17 cellular contexts compared by ENCODE assay signal in the genomic region with DNA sequence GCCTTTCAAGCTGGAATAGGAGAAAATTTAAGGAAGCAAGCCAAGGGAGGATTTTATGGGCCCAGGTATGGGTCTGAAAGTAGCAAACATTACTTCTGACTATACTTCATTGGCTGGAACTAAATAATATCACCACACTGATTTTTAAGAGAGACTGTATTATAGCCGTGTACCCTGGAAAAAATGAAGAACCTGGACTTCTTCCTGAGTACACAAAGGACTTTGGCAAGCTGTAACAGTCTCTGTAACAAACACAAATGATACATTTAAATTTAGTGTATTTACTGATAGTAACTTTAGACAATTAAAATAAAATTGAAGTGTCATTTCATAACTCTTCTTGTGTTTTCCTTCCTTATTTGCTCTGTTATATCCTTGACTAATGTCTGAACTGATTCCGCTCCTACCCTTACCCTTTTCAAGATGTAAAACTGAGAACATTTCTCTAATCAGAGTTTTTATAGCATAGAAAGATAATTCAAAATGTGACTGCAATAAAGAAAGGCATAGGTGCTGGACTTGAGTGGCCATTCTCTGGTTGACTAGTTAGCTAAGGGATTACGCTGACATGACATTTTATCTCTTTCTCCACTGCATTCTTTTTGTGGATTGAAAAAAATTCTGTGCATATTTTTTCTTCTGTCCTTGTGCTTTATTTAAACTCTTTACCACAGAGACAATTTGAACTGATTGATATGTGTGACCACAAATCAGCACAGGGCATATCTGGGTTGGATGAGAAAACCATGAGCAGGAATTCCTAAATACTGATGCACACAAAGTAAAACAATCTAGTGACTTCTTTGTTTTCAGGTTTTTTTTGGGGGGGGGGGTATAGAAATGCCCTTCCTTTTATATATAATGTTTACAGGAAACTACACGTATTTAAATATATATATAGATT.
A peak's percentile ranks its signal among the peaks of the same experiment; 100 is the strongest.
DNase-seq lines count a peak whose midpoint lies in the region; ATAC-seq and TF ChIP-seq lines count a peak whose summit lies in the region.
"Had no signal": no experiment of that assay in that cellular context is flagged by ENCODE, and none has a peak within 500 bp of the region (broad histone marks: within the 10 kb centered on the region; RNA-seq: fewer than 3 reads in every experiment).

No MANE protein-coding gene starts in this region.

- no peak for TF ChIP-seq CTCF in fibroblast of mammary gland (conservative IDR thresholded peaks at IDR 0.05; ENCODE audit: control insufficient read depth, insufficient read depth, low read depth, low read length)

- no peaks in the 10 kb centered on the region for H4K20me1 ChIP-seq in Karpas-422 (ENCODE audit: insufficient read depth, low read depth, low read length)

- DNase-seq in GM03348 (ENCODE audit: low spot score) = peak; percentile 5
- DNase-seq in fibroblast of mammary gland (ENCODE audit: low read depth) = peak; percentile 55
- peak; percentile 60 for DNase-seq in renal cortical epithelial cell (ENCODE audit: low read depth)
- no peak for DNase-seq in Karpas-422
- no peak for DNase-seq in DMS53 treated with DMSO at 0.1 percent for 48 hours (lab: John Stamatoyannopoulos, UW; ENCODE audit: unreplicated experiment)
- DNase-seq: activated CD8-positive, alpha-beta memory T cell treated with anti-CD3 and anti-CD28 coated beads, Interleukin-2, amount 10 ng/mL, durations not matched to agents 7 days and 5 days; CD4-positive, CD25-positive, alpha-beta regulatory T cell; DMS79; head of caudate nucleus; immature natural killer cell; NCI-H2029 treated with DMSO at 0.1 percent for 48 hours; NCI-H510A; SJCRH30; upper lobe of left lung had no signal

- H3K9me3 ChIP-seq in Karpas-422 (ENCODE audit: low read length) = peaks cover 23% of the 10 kb centered on the region
- H3K9me3 ChIP-seq: upper lobe of left lung had no signal

- no peaks in the 10 kb centered on the region for H3K27me3 ChIP-seq in Karpas-422 (ENCODE audit: low read length)
- H3K27me3 ChIP-seq: SJCRH30, upper lobe of left lung had no signal

- no peak overlapping the region for H2AFZ ChIP-seq in Karpas-422 (ENCODE audit: low read length)

- H3K4me3 ChIP-seq in fibroblast of mammary gland (ENCODE audit: control insufficient read depth, low read depth, low read length) (no peak overlapping the region), Karpas-422 (ENCODE audit: low read length) (no peak overlapping the region)
- H3K4me3 ChIP-seq: SJCRH30, upper lobe of left lung had no signal

- no peak overlapping the region for H3K27ac ChIP-seq in Karpas-422 (ENCODE audit: low read length)
- H3K27ac ChIP-seq: SJCRH30, upper lobe of left lung had no signal

- no peaks in the 10 kb centered on the region for H3K9me2 ChIP-seq in Karpas-422 (replicated peaks; ENCODE audit: insufficient read depth, low read length)

- ATAC-seq in SK-N-SH treated with all-trans-retinoic acid at 6 μM for 48 hours = peak; percentile 30; the same call in 1 of the 3 replicates
- no peak for ATAC-seq in GM21423 (IDR thresholded peaks at IDR 0.05; ENCODE audit: unreplicated experiment)
- no peak for ATAC-seq in GM18498 (IDR thresholded peaks at IDR 0.05; ENCODE audit: unreplicated experiment)
- ATAC-seq: activated CD8-positive, alpha-beta memory T cell treated with anti-CD3 and anti-CD28 coated beads, Interleukin-2, amount 10 ng/mL, durations not matched to agents 7 days and 5 days had no signal

- H3K79me2 ChIP-seq in Karpas-422 (ENCODE audit: low read length) = no peaks in the 10 kb centered on the region

- H3K4me1 ChIP-seq in Karpas-422 (ENCODE audit: low read length) = no peaks in the 10 kb centered on the region
- H3K4me1 ChIP-seq: SJCRH30, upper lobe of left lung had no signal

- H3K9ac ChIP-seq in Karpas-422 (ENCODE audit: low read length) = no peak overlapping the region

- no peaks in the 10 kb centered on the region for H3K36me3 ChIP-seq in Karpas-422 (ENCODE audit: insufficient read depth, low read length)
- H3K36me3 ChIP-seq: SJCRH30, upper lobe of left lung had no signal

- no peak overlapping the region for H3K4me2 ChIP-seq in Karpas-422 (ENCODE audit: low read depth, low read length, poor library complexity, severe bottlenecking)

TF ChIP-seq in SK-N-SH treated with all-trans-retinoic acid at 6 μM for 48 hours, 23 proteins besides CTCF, POLR2A, EP300 and RAD21:
- no peak for TF ChIP-seq CSDC2 (CRISPR knock-in tag; IDR thresholded peaks at IDR 0.05)
- no peak for TF ChIP-seq PPARA (CRISPR knock-in tag; IDR thresholded peaks at IDR 0.05; ENCODE audit: borderline replicate concordance)
- TF ChIP-seq, protein P1, sequence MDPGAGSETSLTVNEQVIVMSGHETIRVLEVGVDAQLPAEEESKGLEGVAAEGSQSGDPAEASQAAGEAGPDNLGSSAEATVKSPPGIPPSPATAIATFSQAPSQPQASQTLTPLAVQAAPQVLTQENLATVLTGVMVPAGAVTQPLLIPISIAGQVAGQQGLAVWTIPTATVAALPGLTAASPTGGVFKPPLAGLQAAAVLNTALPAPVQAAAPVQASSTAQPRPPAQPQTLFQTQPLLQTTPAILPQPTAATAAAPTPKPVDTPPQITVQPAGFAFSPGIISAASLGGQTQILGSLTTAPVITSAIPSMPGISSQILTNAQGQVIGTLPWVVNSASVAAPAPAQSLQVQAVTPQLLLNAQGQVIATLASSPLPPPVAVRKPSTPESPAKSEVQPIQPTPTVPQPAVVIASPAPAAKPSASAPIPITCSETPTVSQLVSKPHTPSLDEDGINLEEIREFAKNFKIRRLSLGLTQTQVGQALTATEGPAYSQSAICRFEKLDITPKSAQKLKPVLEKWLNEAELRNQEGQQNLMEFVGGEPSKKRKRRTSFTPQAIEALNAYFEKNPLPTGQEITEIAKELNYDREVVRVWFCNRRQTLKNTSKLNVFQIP (CRISPR knock-in tag; IDR thresholded peaks at IDR 0.05; ENCODE audit: borderline replicate concordance, low read depth) = no peak
- TF ChIP-seq TCF4 (CRISPR knock-in tag; IDR thresholded peaks at IDR 0.05; ENCODE audit: borderline replicate concordance) = no peak
- no peak for TF ChIP-seq ZNF70 (CRISPR knock-in tag; IDR thresholded peaks at IDR 0.05)
- no peak for TF ChIP-seq ZNF565 (CRISPR knock-in tag; conservative IDR thresholded peaks at IDR 0.05; ENCODE audit: low read depth)
- TF ChIP-seq, protein P2, sequence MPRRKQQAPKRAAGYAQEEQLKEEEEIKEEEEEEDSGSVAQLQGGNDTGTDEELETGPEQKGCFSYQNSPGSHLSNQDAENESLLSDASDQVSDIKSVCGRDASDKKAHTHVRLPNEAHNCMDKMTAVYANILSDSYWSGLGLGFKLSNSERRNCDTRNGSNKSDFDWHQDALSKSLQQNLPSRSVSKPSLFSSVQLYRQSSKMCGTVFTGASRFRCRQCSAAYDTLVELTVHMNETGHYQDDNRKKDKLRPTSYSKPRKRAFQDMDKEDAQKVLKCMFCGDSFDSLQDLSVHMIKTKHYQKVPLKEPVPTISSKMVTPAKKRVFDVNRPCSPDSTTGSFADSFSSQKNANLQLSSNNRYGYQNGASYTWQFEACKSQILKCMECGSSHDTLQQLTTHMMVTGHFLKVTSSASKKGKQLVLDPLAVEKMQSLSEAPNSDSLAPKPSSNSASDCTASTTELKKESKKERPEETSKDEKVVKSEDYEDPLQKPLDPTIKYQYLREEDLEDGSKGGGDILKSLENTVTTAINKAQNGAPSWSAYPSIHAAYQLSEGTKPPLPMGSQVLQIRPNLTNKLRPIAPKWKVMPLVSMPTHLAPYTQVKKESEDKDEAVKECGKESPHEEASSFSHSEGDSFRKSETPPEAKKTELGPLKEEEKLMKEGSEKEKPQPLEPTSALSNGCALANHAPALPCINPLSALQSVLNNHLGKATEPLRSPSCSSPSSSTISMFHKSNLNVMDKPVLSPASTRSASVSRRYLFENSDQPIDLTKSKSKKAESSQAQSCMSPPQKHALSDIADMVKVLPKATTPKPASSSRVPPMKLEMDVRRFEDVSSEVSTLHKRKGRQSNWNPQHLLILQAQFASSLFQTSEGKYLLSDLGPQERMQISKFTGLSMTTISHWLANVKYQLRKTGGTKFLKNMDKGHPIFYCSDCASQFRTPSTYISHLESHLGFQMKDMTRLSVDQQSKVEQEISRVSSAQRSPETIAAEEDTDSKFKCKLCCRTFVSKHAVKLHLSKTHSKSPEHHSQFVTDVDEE (CRISPR knock-in tag; IDR thresholded peaks at IDR 0.05) = no peak
- TF ChIP-seq ZC3H10 (CRISPR knock-in tag; IDR thresholded peaks at IDR 0.05) = no peak
- no peak for TF ChIP-seq ARNTL (CRISPR knock-in tag; IDR thresholded peaks at IDR 0.05; ENCODE audit: borderline replicate concordance, low read depth)

Comparison
In these comparisons a context has a peak if more than half of its experiments do, and no peak if none do; other contexts are left out.
1. DNase-seq: peak in GM03348 (single experiment), fibroblast of mammary gland (single experiment) and renal cortical epithelial cell (single experiment); none in Karpas-422 (single experiment) and DMS53 treated with DMSO at 0.1 percent for 48 hours (single experiment).